Comparison of ENCODE assay signal across 27 cellular contexts in genomic region chr1:230146709-230147108, GRCh38.
DNase-seq lines count a peak whose midpoint lies in the region; FAIRE-seq and TF ChIP-seq lines count a peak whose summit lies in the region.
"Had no signal": no experiment of that assay in that cellular context is flagged by ENCODE, and none has a peak within 500 bp of the region (broad histone marks: within the 10 kb centered on the region; RNA-seq: fewer than 3 reads in every experiment).

No MANE protein-coding gene starts in this region.

- H2BK12ac ChIP-seq in H1 (ENCODE audit: low read depth, low read length): no peak overlapping the region; the same call in 1 of the 2 replicates

- no peak overlapping the region for H2AK5ac ChIP-seq in H1 (ENCODE audit: low read depth, low read length)

- TF ChIP-seq POLR2A in H1 (IDR thresholded peaks at IDR 0.05; ENCODE audit: control extremely low read depth in 1 of 2, low read depth in 2 of 2, low read length in 2 of 2): no peak

- no peak overlapping the region for H3K4ac ChIP-seq in H1 (replicated peaks; ENCODE audit: insufficient read length, low read depth, low read length)

- H3K4me1 ChIP-seq in H1 (replicated peaks in 1 of 4; ENCODE audit: control insufficient read depth in 3 of 4, insufficient read depth in 4 of 4, low read length in 3 of 4) (peaks cover 0 to 17% (median 8%) of the 10 kb centered on the region in 4 experiments; a peak in 4 of 7 replicates), rectal smooth muscle tissue (ENCODE audit: control insufficient read depth, insufficient read depth, low read length) (peaks cover 7% of the 10 kb centered on the region)

- peaks cover 90% of the 10 kb centered on the region for H3K4me1 Mint-ChIP-seq in CD14-positive monocyte

- H3K4me3 ChIP-seq in H1 (ENCODE audit: extremely low read depth in 1 of 4, insufficient read depth in 2 of 4, low read depth in 3 of 4, low read length in 4 of 4) (no peak overlapping the region), rectal smooth muscle tissue (ENCODE audit: low read length) (no peak overlapping the region)
- H3K4me3 ChIP-seq: ovary, SK-N-MC, suprapubic skin had no signal

- H3K23ac ChIP-seq in H1 (ENCODE audit: insufficient read length): no peak overlapping the region

- no peak overlapping the region for H4K5ac ChIP-seq in H1 (ENCODE audit: insufficient read length, low read depth, low read length)

- H3K79me2 ChIP-seq in H1 (ENCODE audit: control insufficient read depth in 1 of 2, insufficient read depth in 2 of 2, low read length in 2 of 2): peaks cover 0 to 67% of the 10 kb centered on the region in 2 experiments; a peak in 2 of 4 replicates

- no peak overlapping the region for H3K4me2 ChIP-seq in H1 (ENCODE audit: insufficient read depth in 1 of 2, low read depth in 2 of 2, low read length in 2 of 2)

- H3K36me3 ChIP-seq in KOPT-K1 (ENCODE audit: insufficient read depth, low read length) (peaks cover 20% of the 10 kb centered on the region), H1 (ENCODE audit: control insufficient read depth in 2 of 4, insufficient read depth in 4 of 4, low read length in 3 of 4) (no peaks in the 10 kb centered on the region), rectal smooth muscle tissue (ENCODE audit: control insufficient read depth, insufficient read depth, low read length) (no peaks in the 10 kb centered on the region)
- H3K36me3 ChIP-seq: brain microvascular endothelial cell, heart right ventricle, left lung, ovary, suprapubic skin had no signal

- H3K27me3 ChIP-seq in H1 (replicated peaks in 1 of 4; ENCODE audit: control insufficient read depth in 3 of 4, extremely low read depth in 1 of 4, insufficient read depth in 3 of 4, low read length in 3 of 4) (no peaks in the 10 kb centered on the region), rectal smooth muscle tissue (ENCODE audit: control insufficient read depth, insufficient read depth, low read length) (no peaks in the 10 kb centered on the region)
- H3K27me3 ChIP-seq: brain microvascular endothelial cell, heart right ventricle, left lung, ovary, suprapubic skin had no signal

- peak overlapping the region; percentile 28; the same call in 1 of the 2 replicates for H3K18ac ChIP-seq in H1 (ENCODE audit: extremely low read depth, low read length)

- POLR2A ChIA-PET in H1 (lab: Charles Lee; ENCODE audit: partially characterized antibody): interaction anchor here (1.4 kb wide), 1 partner anchor 35 kb away, joined by 3 read pairs; no protein-coding TSS in a partner anchor

- no peaks in the 10 kb centered on the region for H3K9me3 ChIP-seq in KOPT-K1 (ENCODE audit: insufficient read depth, low read length, poor library complexity, severe bottlenecking)
- H3K9me3 ChIP-seq in H1 (ENCODE audit: insufficient read depth in 2 of 2, low read depth in 1 of 2, low read length in 1 of 2): no peaks in the 10 kb centered on the region
- H3K9me3 ChIP-seq: heart right ventricle, left lung, ovary, suprapubic skin had no signal

- FAIRE-seq in H1 (lab: Jason Lieb, UNC): no peak
- FAIRE-seq: colon, endometrium had no signal

- H2BK5ac ChIP-seq in H1 (ENCODE audit: low read depth, low read length): no peak overlapping the region

- peaks cover 0 to 9% of the 10 kb centered on the region in 2 experiments for H4K20me1 ChIP-seq in H1 (replicated peaks in 1 of 2; ENCODE audit: control insufficient read depth in 1 of 2, insufficient read depth in 2 of 2, low read length in 2 of 2)

- 88% methylated on average over 9 of the region's 13 CpGs; no CpG with 5 or more reads in 1 of the 2 experiments for whole genome bisulfite sequencing in H1 (ENCODE audit: extremely low coverage in 1 of 2, insufficient coverage in 1 of 2, insufficient read length in 1 of 2, insufficient replicate concordance in 2 of 2, low coverage in 1 of 2, low lambda C conversion rate in 2 of 2, missing lambda C conversion rate in 1 of 2), 2 experiments

- no peak overlapping the region for H4K91ac ChIP-seq in H1 (replicated peaks; ENCODE audit: insufficient read length, low read length)

- peak overlapping the region; percentile 84 to 93 for H3K4me3 Mint-ChIP-seq in CD14-positive monocyte
- H3K4me3 Mint-ChIP-seq: activated naive CD8-positive, alpha-beta T cell; activated T-helper 1 cell treated with anti-CD3 and anti-CD28 coated beads, Interleukin-12 subunit alpha, Interleukin-12 subunit beta, Interleukin-2, Interleukin-4 antibody, amounts not matched to agents 30 ng/mL and 10 ng/mL and 1 ng/mL, durations not matched to agents 14 hours and 24 hours and 36 hours had no signal

- H3K27me3 Mint-ChIP-seq in CD14-positive monocyte (ENCODE audit: low read depth in 3 of 3): no peaks in the 10 kb centered on the region
- H3K27me3 Mint-ChIP-seq: activated naive CD8-positive, alpha-beta T cell had no signal

- H3K27ac ChIP-seq in KOPT-K1 (ENCODE audit: low read depth, low read length, poor library complexity, severe bottlenecking): peak overlapping the region; percentile 78
- H3K27ac ChIP-seq in H1 (ENCODE audit: low read depth, low read length): no peak overlapping the region
- H3K27ac ChIP-seq in rectal smooth muscle tissue (ENCODE audit: low read depth, low read length): peak overlapping the region; percentile 28
- H3K27ac ChIP-seq: brain microvascular endothelial cell, ovary, SK-N-MC, suprapubic skin had no signal

- peaks cover 4 to 8% of the 10 kb centered on the region in 2 donors for H3K36me3 Mint-ChIP-seq in CD14-positive monocyte
- H3K36me3 Mint-ChIP-seq: activated naive CD8-positive, alpha-beta T cell had no signal

- no peak overlapping the region for H2AFZ ChIP-seq in H1 (ENCODE audit: low read length)

- TF ChIP-seq RAD21 in H1 (IDR thresholded peaks at IDR 0.05 in 1 of 2, conservative IDR thresholded peaks at IDR 0.05 in 1 of 2; ENCODE audit: low read depth in 2 of 2, low read length in 2 of 2): no peak

- no peak overlapping the region for H3K56ac ChIP-seq in H1 (replicated peaks; ENCODE audit: insufficient read length, low read depth, low read length)

- H3K27ac Mint-ChIP-seq in CD14-positive monocyte: peak overlapping the region; percentile 92 to 99 (median 98)
- H3K27ac Mint-ChIP-seq: activated naive CD8-positive, alpha-beta T cell had no signal

- no peak overlapping the region for H3K9ac ChIP-seq in H1 (replicated peaks in 1 of 4; ENCODE audit: extremely low read depth in 1 of 4, low read depth in 3 of 4, low read length in 3 of 4)
- H3K9ac ChIP-seq in rectal smooth muscle tissue (ENCODE audit: low read length): no peak overlapping the region

- CTCF ChIA-PET in H1 (lab: Charles Lee; ENCODE audit: partially characterized antibody): interaction anchor here (0.8 to 2.7 kb wide), 6 partner anchors 11 to 34 kb away, joined by 3 to 12 read pairs (median 6); no protein-coding TSS in a partner anchor

- H3K79me1 ChIP-seq in H1 (ENCODE audit: low read depth, low read length): peaks cover 20% of the 10 kb centered on the region

- H2BK15ac ChIP-seq in H1 (ENCODE audit: low read length): no peak overlapping the region

- DNase-seq in CD14-positive monocyte (ENCODE audit: low spot score): no peak
- DNase-seq in H1 (ENCODE audit: low read depth in 1 of 2, low spot score in 2 of 2): no peak
- no peak for DNase-seq in effector CD8-positive, alpha-beta T cell (lab: John Stamatoyannopoulos, UW)
- DNase-seq in AML-193 (lab: John Stamatoyannopoulos, UW): no peak
- no peak for DNase-seq in anterior cingulate cortex (lab: John Stamatoyannopoulos, UW)
- DNase-seq in NCI-H2081 treated with DMSO at 0.1 percent for 48 hours (lab: John Stamatoyannopoulos, UW): no peak
- DNase-seq: brain microvascular endothelial cell; DMS53; GOT3; heart right ventricle; Karpas-422; left lung; NCI-H1092 treated with DMSO at 0.1 percent for 48 hours; NCI-H2029; NCI-H524; ovary; right cardiac atrium; RPMI8226; stimulated activated CD8-positive, alpha-beta memory T cell treated with anti-CD3 and anti-CD28 coated beads, Interleukin-4, amount 100 ng/mL, for 48 hours had no signal

- no peak overlapping the region for H2BK20ac ChIP-seq in H1 (ENCODE audit: low read length)

- no peak overlapping the region for H4K8ac ChIP-seq in H1 (ENCODE audit: extremely low read depth, insufficient read depth, low read length)

- H2BK120ac ChIP-seq in H1 (replicated peaks; ENCODE audit: low read depth, low read length): no peak overlapping the region

- TF ChIP-seq EP300 in H1 (IDR thresholded peaks at IDR 0.05; ENCODE audit: borderline replicate concordance in 1 of 2, low read depth in 2 of 2, low read length in 2 of 2): no peak

- intact Hi-C loops in CD14-positive monocyte (cut with micrococcal nuclease): loop anchor here in 1 of 2 donors (5.0 kb wide), 2 partner anchors 39 to 41 kb away; no protein-coding TSS in a partner anchor

- TF ChIP-seq CTCF in CD14-positive monocyte (IDR thresholded peaks at IDR 0.05) (no peak), H1 (IDR thresholded peaks at IDR 0.05; ENCODE audit: control extremely low read depth in 1 of 3, insufficient read depth in 1 of 3, low read depth in 1 of 3, low read length in 3 of 3) (no peak)

- H3K9me3 Mint-ChIP-seq in CD14-positive monocyte: no peaks in the 10 kb centered on the region
- H3K9me3 Mint-ChIP-seq: activated T-helper 1 cell treated with anti-CD3 and anti-CD28 coated beads, Interleukin-12 subunit alpha, Interleukin-12 subunit beta, Interleukin-2, Interleukin-4 antibody, amounts not matched to agents 30 ng/mL and 10 ng/mL and 1 ng/mL, durations not matched to agents 14 hours and 24 hours and 36 hours had no signal

- H3K23me2 ChIP-seq in H1 (ENCODE audit: low read depth, low read length): no peaks in the 10 kb centered on the region

- H3K14ac ChIP-seq in H1 (ENCODE audit: insufficient read length): no peak overlapping the region

TF ChIP-seq in H1, 55 proteins besides CTCF, POLR2A, EP300 and RAD21 (continues in another document):
- no peak for TF ChIP-seq SUZ12 (IDR thresholded peaks at IDR 0.05; ENCODE audit: low read length)
- TF ChIP-seq KDM4A (IDR thresholded peaks at IDR 0.05; ENCODE audit: low read depth, low read length, severe bottlenecking): no peak
- TF ChIP-seq RFX5 (IDR thresholded peaks at IDR 0.05; ENCODE audit: borderline replicate concordance, low read depth, low read length): no peak
- TF ChIP-seq MAFK (IDR thresholded peaks at IDR 0.05; ENCODE audit: low read depth, low read length): no peak
- no peak for TF ChIP-seq HDAC6 (IDR thresholded peaks at IDR 0.05; ENCODE audit: low read depth, low read length)
- no peak for TF ChIP-seq ZNF274 (IDR thresholded peaks at IDR 0.05; ENCODE audit: borderline replicate concordance, extremely low read depth, low read length)
- no peak for TF ChIP-seq BCL11A (IDR thresholded peaks at IDR 0.05; ENCODE audit: low read depth in 2 of 2, low read length in 2 of 2)
- no peak for TF ChIP-seq HDAC2 (IDR thresholded peaks at IDR 0.05; ENCODE audit: borderline replicate concordance in 1 of 2, low read depth in 2 of 2, low read length in 2 of 2)
- no peak for TF ChIP-seq CBX5 (IDR thresholded peaks at IDR 0.05; ENCODE audit: low read depth, low read length)
- no peak for TF ChIP-seq CHD1 (IDR thresholded peaks at IDR 0.05; ENCODE audit: low read depth, low read length)
- TF ChIP-seq CEBPB (IDR thresholded peaks at IDR 0.05; ENCODE audit: low read depth, low read length): no peak
- TF ChIP-seq NRF1 (IDR thresholded peaks at IDR 0.05; ENCODE audit: low read depth, low read length): no peak
- no peak for TF ChIP-seq RXRA (IDR thresholded peaks at IDR 0.05; ENCODE audit: insufficient read depth, low read depth, low read length)
